ENCODE assay signal across 1 cellular context in the genomic region with DNA sequence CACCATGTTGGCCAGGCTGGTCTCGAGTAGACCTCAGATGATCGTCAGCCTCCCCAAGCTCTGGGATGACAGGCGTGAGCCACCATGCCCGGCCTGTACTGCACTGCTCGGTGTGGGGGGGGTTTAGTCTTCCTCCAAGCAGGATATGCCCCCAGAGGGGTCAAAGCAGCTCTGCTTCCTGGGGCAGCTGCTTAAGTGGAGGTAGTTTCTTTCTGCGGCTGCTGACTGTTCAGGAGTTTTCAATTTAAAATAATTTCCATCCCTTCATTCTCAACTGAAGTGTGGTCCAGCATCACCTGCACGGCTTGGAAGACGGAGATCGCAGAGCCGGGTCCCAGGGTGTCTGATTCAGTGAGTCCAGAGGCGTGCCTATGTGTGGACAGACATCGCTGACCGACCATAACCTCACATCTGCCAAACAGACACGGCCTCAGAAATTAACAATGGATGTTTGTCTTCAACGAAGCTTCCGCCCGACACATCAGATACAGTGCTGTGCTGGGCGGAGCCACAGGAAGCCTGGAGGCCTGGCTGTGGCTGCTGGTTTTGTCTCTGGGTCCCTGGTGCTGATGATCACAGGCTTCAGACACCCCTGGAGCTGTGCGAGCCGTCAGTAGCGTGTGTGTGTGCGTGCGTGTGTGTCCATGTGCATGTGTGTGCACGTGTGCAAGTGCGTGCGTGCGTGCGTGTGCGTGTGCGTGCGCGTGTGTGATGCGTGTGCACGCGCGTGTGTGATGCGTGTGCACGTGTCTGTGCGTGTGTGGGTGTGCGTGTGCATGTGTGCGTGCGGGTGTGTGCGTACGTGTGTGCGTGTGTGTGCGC.
TF ChIP-seq lines count a peak whose summit lies in the region.

No MANE protein-coding gene starts in this region.

TF ChIP-seq in SK-N-SH, 30 proteins besides CTCF, POLR2A, EP300 and RAD21 (continued from another document):
- TF ChIP-seq EZH2phosphoT487 (IDR thresholded peaks at IDR 0.05; ENCODE audit: borderline replicate concordance, low read depth) (no peak), FOXM1 (IDR thresholded peaks at IDR 0.05; ENCODE audit: low read depth) (no peak), MEF2A (IDR thresholded peaks at IDR 0.05; ENCODE audit: borderline replicate concordance, low read depth) (no peak), GABPA (IDR thresholded peaks at IDR 0.05; ENCODE audit: low read depth) (no peak), FOXJ3 (CRISPR knock-in tag; IDR thresholded peaks at IDR 0.05) (peak; percentile 94), ELF1 (IDR thresholded peaks at IDR 0.05) (no peak), MXI1 (IDR thresholded peaks at IDR 0.05; ENCODE audit: low read depth, low read length) (peak; percentile 63; the same call in 1 of the 2 replicates), POLR2AphosphoS5 (IDR thresholded peaks at IDR 0.05; ENCODE audit: low read depth, low read length) (peak; percentile 55; the same call in 1 of the 2 replicates), FOSL2 (IDR thresholded peaks at IDR 0.05; ENCODE audit: borderline replicate concordance, low read depth) (no peak), SIN3A (IDR thresholded peaks at IDR 0.05; ENCODE audit: borderline replicate concordance, low read depth, low read length) (no peak), JUND (IDR thresholded peaks at IDR 0.05) (no peak), RCOR1 (IDR thresholded peaks at IDR 0.05; ENCODE audit: low read length) (peak; percentile 84)
- TF ChIP-seq, protein P1, sequence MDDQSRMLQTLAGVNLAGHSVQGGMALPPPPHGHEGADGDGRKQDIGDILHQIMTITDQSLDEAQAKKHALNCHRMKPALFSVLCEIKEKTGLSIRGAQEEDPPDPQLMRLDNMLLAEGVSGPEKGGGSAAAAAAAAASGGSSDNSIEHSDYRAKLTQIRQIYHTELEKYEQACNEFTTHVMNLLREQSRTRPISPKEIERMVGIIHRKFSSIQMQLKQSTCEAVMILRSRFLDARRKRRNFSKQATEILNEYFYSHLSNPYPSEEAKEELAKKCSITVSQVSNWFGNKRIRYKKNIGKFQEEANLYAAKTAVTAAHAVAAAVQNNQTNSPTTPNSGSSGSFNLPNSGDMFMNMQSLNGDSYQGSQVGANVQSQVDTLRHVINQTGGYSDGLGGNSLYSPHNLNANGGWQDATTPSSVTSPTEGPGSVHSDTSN (IDR thresholded peaks at IDR 0.05): no peak
- TF ChIP-seq, protein P2, sequence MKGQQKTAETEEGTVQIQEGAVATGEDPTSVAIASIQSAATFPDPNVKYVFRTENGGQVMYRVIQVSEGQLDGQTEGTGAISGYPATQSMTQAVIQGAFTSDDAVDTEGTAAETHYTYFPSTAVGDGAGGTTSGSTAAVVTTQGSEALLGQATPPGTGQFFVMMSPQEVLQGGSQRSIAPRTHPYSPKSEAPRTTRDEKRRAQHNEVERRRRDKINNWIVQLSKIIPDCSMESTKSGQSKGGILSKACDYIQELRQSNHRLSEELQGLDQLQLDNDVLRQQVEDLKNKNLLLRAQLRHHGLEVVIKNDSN (IDR thresholded peaks at IDR 0.05; ENCODE audit: borderline replicate concordance, low read depth): no peak
- TF ChIP-seq, protein P3, sequence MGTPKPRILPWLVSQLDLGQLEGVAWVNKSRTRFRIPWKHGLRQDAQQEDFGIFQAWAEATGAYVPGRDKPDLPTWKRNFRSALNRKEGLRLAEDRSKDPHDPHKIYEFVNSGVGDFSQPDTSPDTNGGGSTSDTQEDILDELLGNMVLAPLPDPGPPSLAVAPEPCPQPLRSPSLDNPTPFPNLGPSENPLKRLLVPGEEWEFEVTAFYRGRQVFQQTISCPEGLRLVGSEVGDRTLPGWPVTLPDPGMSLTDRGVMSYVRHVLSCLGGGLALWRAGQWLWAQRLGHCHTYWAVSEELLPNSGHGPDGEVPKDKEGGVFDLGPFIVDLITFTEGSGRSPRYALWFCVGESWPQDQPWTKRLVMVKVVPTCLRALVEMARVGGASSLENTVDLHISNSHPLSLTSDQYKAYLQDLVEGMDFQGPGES (IDR thresholded peaks at IDR 0.05; ENCODE audit: low read depth, low read length): no peak
- TF ChIP-seq, protein P4, sequence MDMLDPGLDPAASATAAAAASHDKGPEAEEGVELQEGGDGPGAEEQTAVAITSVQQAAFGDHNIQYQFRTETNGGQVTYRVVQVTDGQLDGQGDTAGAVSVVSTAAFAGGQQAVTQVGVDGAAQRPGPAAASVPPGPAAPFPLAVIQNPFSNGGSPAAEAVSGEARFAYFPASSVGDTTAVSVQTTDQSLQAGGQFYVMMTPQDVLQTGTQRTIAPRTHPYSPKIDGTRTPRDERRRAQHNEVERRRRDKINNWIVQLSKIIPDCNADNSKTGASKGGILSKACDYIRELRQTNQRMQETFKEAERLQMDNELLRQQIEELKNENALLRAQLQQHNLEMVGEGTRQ (IDR thresholded peaks at IDR 0.05; ENCODE audit: borderline replicate concordance, low read depth, low read length): no peak
- TF ChIP-seq, protein P5, sequence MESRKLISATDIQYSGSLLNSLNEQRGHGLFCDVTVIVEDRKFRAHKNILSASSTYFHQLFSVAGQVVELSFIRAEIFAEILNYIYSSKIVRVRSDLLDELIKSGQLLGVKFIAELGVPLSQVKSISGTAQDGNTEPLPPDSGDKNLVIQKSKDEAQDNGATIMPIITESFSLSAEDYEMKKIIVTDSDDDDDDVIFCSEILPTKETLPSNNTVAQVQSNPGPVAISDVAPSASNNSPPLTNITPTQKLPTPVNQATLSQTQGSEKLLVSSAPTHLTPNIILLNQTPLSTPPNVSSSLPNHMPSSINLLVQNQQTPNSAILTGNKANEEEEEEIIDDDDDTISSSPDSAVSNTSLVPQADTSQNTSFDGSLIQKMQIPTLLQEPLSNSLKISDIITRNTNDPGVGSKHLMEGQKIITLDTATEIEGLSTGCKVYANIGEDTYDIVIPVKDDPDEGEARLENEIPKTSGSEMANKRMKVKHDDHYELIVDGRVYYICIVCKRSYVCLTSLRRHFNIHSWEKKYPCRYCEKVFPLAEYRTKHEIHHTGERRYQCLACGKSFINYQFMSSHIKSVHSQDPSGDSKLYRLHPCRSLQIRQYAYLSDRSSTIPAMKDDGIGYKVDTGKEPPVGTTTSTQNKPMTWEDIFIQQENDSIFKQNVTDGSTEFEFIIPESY (IDR thresholded peaks at IDR 0.05; ENCODE audit: borderline replicate concordance, low read depth): no peak
- TF ChIP-seq, protein P6, sequence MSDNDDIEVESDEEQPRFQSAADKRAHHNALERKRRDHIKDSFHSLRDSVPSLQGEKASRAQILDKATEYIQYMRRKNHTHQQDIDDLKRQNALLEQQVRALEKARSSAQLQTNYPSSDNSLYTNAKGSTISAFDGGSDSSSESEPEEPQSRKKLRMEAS (IDR thresholded peaks at IDR 0.05; ENCODE audit: low read depth): no peak
